Comparison of ENCODE assay signal across 1 cellular context in the genomic region with DNA sequence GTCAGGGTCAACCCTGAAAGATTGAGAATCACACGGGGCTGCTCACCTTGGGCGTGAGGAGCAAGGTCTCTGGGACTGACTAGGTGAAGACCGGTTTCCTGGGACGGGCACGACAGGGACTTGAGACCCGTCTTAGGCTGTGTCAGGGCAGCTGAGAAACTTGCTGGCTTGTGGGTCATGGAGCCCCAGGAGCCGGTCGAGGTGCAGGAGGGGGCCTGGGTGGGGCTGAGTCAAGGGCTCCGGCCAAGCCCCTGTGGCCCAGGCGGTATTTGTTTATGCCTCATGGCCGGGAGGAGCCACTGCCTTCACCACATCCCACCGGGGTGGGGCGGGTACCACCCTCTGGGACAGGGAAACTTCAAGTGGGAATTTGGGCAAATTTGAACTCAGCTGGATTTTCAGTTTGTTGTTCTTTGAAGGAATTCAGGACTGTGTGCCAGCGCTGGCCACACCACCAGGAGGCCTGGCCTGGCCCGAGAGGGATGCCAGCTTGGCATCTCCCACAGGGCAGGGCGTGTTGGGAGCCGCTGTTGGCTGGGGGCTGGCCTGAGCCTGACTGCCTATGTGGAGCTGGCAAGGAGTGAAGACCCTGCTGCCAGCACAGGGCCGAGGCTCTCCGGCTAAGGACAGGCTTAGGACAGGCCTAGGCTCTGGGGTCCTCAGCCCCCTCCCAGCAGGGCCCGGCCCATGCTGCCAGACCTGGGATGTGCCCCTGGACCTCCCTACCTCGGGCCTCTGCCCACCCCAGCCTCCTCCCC.
TF ChIP-seq lines count a peak whose summit lies in the region.

No MANE protein-coding gene starts in this region.

TF ChIP-seq in SK-N-SH treated with all-trans-retinoic acid at 6 μM for 48 hours, 23 proteins besides CTCF, POLR2A, EP300 and RAD21 (continued from another document):
- TF ChIP-seq POU6F1 (CRISPR knock-in tag; IDR thresholded peaks at IDR 0.05; ENCODE audit: borderline replicate concordance, low read depth) (no peak), ZNF70 (CRISPR knock-in tag; IDR thresholded peaks at IDR 0.05) (no peak), TCF4 (CRISPR knock-in tag; IDR thresholded peaks at IDR 0.05; ENCODE audit: borderline replicate concordance) (no peak), ARNTL (CRISPR knock-in tag; IDR thresholded peaks at IDR 0.05; ENCODE audit: borderline replicate concordance, low read depth) (no peak), PPARA (CRISPR knock-in tag; IDR thresholded peaks at IDR 0.05; ENCODE audit: borderline replicate concordance) (no peak), CREB5 (CRISPR knock-in tag; IDR thresholded peaks at IDR 0.05; ENCODE audit: low read depth) (no peak), ZFP30 (CRISPR knock-in tag; IDR thresholded peaks at IDR 0.05) (no peak), ZFP3 (CRISPR knock-in tag; IDR thresholded peaks at IDR 0.05) (no peak), ZC3H10 (CRISPR knock-in tag; IDR thresholded peaks at IDR 0.05) (no peak), BACH2 (CRISPR knock-in tag; IDR thresholded peaks at IDR 0.05; ENCODE audit: borderline replicate concordance) (no peak), CSDC2 (CRISPR knock-in tag; IDR thresholded peaks at IDR 0.05) (no peak), ESRRG (CRISPR knock-in tag; IDR thresholded peaks at IDR 0.05) (no peak)
- TF ChIP-seq, protein P1, sequence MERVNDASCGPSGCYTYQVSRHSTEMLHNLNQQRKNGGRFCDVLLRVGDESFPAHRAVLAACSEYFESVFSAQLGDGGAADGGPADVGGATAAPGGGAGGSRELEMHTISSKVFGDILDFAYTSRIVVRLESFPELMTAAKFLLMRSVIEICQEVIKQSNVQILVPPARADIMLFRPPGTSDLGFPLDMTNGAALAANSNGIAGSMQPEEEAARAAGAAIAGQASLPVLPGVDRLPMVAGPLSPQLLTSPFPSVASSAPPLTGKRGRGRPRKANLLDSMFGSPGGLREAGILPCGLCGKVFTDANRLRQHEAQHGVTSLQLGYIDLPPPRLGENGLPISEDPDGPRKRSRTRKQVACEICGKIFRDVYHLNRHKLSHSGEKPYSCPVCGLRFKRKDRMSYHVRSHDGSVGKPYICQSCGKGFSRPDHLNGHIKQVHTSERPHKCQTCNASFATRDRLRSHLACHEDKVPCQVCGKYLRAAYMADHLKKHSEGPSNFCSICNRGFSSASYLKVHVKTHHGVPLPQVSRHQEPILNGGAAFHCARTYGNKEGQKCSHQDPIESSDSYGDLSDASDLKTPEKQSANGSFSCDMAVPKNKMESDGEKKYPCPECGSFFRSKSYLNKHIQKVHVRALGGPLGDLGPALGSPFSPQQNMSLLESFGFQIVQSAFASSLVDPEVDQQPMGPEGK (CRISPR knock-in tag; IDR thresholded peaks at IDR 0.05; ENCODE audit: borderline replicate concordance), result no peak
